ENCODE assay signal across 1 cellular context in genomic region chr9:129221979-129222635, GRCh38.
TF ChIP-seq lines count a peak whose summit lies in the region.

No MANE protein-coding gene starts in this region.

TF ChIP-seq in H1, 55 proteins besides CTCF, POLR2A, EP300 and RAD21:
- TF ChIP-seq ATF3 (IDR thresholded peaks at IDR 0.05; ENCODE audit: insufficient read depth, low read depth, low read length) (peak; percentile 54; the same call in 1 of the 2 replicates), GABPA (IDR thresholded peaks at IDR 0.05; ENCODE audit: borderline replicate concordance, insufficient read depth, low read length) (peak; percentile 63; the same call in 1 of the 2 replicates), RBBP5 (IDR thresholded peaks at IDR 0.05; ENCODE audit: borderline replicate concordance, low read depth, low read length) (no peak), JUN (IDR thresholded peaks at IDR 0.05; ENCODE audit: low read depth, low read length) (no peak), KDM5A (IDR thresholded peaks at IDR 0.05; ENCODE audit: low read length) (no peak), CBX5 (IDR thresholded peaks at IDR 0.05; ENCODE audit: low read depth, low read length) (no peak), KDM1A (IDR thresholded peaks at IDR 0.05; ENCODE audit: borderline replicate concordance, low read length) (peak; percentile 76; the same call in 1 of the 2 replicates), RXRA (IDR thresholded peaks at IDR 0.05; ENCODE audit: insufficient read depth, low read depth, low read length) (no peak), TCF12 (IDR thresholded peaks at IDR 0.05; ENCODE audit: low read depth, low read length) (no peak), JUND (IDR thresholded peaks at IDR 0.05; ENCODE audit: low read length) (no peak), YY1 (IDR thresholded peaks at IDR 0.05; ENCODE audit: low read depth, low read length) (no peak), SIRT6 (IDR thresholded peaks at IDR 0.05; ENCODE audit: low read length) (no peak), RNF2 (IDR thresholded peaks at IDR 0.05; ENCODE audit: borderline replicate concordance, low read depth, low read length, missing control alignments, poor library complexity, severe bottlenecking) (no peak), SIN3A (conservative IDR thresholded peaks at IDR 0.05 in 1 of 2, IDR thresholded peaks at IDR 0.05 in 1 of 2; ENCODE audit: low read depth in 1 of 2, low read length in 2 of 2) (no peak), CEBPB (IDR thresholded peaks at IDR 0.05; ENCODE audit: low read depth, low read length) (no peak), PHF8 (conservative IDR thresholded peaks at IDR 0.05; ENCODE audit: low read depth, low read length) (no peak), CTBP2 (IDR thresholded peaks at IDR 0.05; ENCODE audit: borderline replicate concordance, insufficient read depth, insufficient read length, low read length) (no peak), CHD1 (IDR thresholded peaks at IDR 0.05; ENCODE audit: low read depth, low read length) (no peak), POLR2AphosphoS5 (IDR thresholded peaks at IDR 0.05; ENCODE audit: low read depth, low read length) (no peak), BRCA1 (IDR thresholded peaks at IDR 0.05; ENCODE audit: low read depth, low read length) (no peak), TEAD4 (IDR thresholded peaks at IDR 0.05; ENCODE audit: low read depth, low read length) (no peak), ASH2L (IDR thresholded peaks at IDR 0.05; ENCODE audit: low read length) (no peak), TBP (IDR thresholded peaks at IDR 0.05; ENCODE audit: low read depth, low read length) (no peak), SP1 (IDR thresholded peaks at IDR 0.05; ENCODE audit: low read depth, low read length) (no peak)
- TF ChIP-seq, protein P1, sequence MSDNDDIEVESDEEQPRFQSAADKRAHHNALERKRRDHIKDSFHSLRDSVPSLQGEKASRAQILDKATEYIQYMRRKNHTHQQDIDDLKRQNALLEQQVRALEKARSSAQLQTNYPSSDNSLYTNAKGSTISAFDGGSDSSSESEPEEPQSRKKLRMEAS (IDR thresholded peaks at IDR 0.05): no peak
- TF ChIP-seq, protein P2, sequence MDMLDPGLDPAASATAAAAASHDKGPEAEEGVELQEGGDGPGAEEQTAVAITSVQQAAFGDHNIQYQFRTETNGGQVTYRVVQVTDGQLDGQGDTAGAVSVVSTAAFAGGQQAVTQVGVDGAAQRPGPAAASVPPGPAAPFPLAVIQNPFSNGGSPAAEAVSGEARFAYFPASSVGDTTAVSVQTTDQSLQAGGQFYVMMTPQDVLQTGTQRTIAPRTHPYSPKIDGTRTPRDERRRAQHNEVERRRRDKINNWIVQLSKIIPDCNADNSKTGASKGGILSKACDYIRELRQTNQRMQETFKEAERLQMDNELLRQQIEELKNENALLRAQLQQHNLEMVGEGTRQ (IDR thresholded peaks at IDR 0.05; ENCODE audit: low read length): no peak
